In the genomic region with DNA sequence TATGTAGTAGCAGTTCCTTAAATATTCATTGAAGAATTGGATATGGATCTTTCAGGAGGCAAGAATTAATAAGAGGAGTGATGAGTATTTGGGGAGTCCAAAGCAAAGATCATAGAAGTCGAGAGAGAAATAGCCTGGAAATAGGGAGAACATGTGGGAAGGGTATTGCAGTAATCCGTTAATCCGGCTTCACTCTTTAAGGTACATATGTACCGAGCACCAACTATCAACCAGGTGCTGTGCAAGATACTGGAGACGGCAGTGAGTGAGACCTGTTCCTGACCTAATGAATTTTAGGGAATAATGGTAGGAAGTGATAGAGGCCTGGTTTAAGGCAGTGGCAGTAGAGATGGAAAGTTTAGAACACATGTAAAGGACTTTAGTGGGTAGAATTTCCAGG, we compare ENCODE assay signal across 1 cellular context.
TF ChIP-seq lines count a peak whose summit lies in the region.

No MANE protein-coding gene starts in this region.

TF ChIP-seq in A549, 52 proteins besides CTCF, POLR2A, EP300 and RAD21 (continued from another document):
- TF ChIP-seq, protein P1, sequence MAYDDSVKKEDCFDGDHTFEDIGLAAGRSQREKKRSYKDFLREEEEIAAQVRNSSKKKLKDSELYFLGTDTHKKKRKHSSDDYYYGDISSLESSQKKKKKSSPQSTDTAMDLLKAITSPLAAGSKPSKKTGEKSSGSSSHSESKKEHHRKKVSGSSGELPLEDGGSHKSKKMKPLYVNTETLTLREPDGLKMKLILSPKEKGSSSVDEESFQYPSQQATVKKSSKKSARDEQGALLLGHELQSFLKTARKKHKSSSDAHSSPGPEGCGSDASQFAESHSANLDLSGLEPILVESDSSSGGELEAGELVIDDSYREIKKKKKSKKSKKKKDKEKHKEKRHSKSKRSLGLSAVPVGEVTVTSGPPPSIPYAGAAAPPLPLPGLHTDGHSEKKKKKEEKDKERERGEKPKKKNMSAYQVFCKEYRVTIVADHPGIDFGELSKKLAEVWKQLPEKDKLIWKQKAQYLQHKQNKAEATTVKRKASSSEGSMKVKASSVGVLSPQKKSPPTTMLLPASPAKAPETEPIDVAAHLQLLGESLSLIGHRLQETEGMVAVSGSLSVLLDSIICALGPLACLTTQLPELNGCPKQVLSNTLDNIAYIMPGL (CRISPR knock-in tag; IDR thresholded peaks at IDR 0.05; ENCODE audit: borderline replicate concordance), result no peak
